35 cellular contexts compared by ENCODE assay signal in the genomic region with DNA sequence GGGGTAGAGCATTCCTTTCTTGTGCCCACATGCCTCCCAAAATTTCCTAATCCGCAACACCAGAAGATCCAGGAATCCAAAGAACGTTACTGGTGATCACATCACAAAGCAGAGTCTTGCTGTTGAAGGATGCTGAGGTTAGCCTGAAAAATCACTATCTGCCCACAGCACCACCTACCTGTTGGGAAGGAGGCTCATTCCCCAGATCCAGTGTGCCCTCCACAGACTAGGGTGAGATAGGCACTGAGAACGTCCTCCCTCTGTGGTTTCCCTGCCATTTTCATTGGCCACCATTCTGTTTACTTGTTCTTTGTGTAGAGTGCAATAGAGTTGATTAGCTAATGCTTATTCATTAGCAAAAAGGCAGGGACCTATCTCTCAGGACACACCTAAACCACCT. TPM values are rescaled to one million over a fixed set of nuclear protein-coding genes. Genes with fewer than 3 reads are reported as not detected.
A peak's percentile ranks its signal among the peaks of the same experiment; 100 is the strongest.
DNase-seq lines count a peak whose midpoint lies in the region; ATAC-seq and TF ChIP-seq lines count a peak whose summit lies in the region.
"Had no signal": no experiment of that assay in that cellular context is flagged by ENCODE, and none has a peak within 500 bp of the region (broad histone marks: within the 10 kb centered on the region; RNA-seq: fewer than 3 reads in every experiment).

No MANE protein-coding gene starts in this region.

- peaks cover 2% of the 10 kb centered on the region for H3K9me3 Mint-ChIP-seq in MCF 10A (ENCODE audit: unreplicated experiment)
- H3K9me3 Mint-ChIP-seq: activated CD8-positive, alpha-beta T cell treated with anti-CD3 and anti-CD28 coated beads for 36 hours; activated naive CD4-positive, alpha-beta T cell treated with anti-CD3 and anti-CD28 coated beads, Interleukin-2, amount 50 U/mL, for 72 hours; activated T-helper 17 cell treated with anti-CD3 and anti-CD28 coated beads, Interleukin-2, amount 50 U/mL, for 72 hours had no signal

- no peaks in the 10 kb centered on the region for H3K4me1 Mint-ChIP-seq in MCF 10A (ENCODE audit: insufficient read depth, unreplicated experiment)
- H3K4me1 Mint-ChIP-seq: activated T-helper 17 cell treated with anti-CD3 and anti-CD28 coated beads, Interleukin-2, amount 50 U/mL, for 72 hours; CD4-positive, CD25-positive, alpha-beta regulatory T cell; T-helper 17 cell had no signal

- H3K36me3 ChIP-seq in breast epithelium (no peaks in the 10 kb centered on the region), vagina (no peaks in the 10 kb centered on the region), OCI-LY7 (ENCODE audit: insufficient read depth, low read length) (no peaks in the 10 kb centered on the region)
- H3K36me3 ChIP-seq: lower lobe of right lung, ovary had no signal

- CTCF ChIA-PET in MCF 10A (lab: Yijun Ruan, JAX) (interaction anchor here (0.6 to 0.8 kb wide), 2 partner anchors 80 to 498 kb away, joined by 3 to 4 read pairs; partner anchors contain the start of gene MYH13), OCI-LY7 (lab: Charles Lee; ENCODE audit: unreplicated experiment) (no interaction called here)

- ATAC-seq in left lobe of liver (peak; percentile 52), HG03342 (IDR thresholded peaks at IDR 0.05; ENCODE audit: unreplicated experiment) (no peak), GM21825 (IDR thresholded peaks at IDR 0.05; ENCODE audit: unreplicated experiment) (no peak)
- ATAC-seq: activated CD8-positive, alpha-beta T cell treated with anti-CD3 and anti-CD28 coated beads for 36 hours; activated naive CD4-positive, alpha-beta T cell treated with anti-CD3 and anti-CD28 coated beads, Interleukin-2, amount 50 U/mL, for 72 hours; activated T-helper 17 cell treated with anti-CD3 and anti-CD28 coated beads, Interleukin-2, amount 50 U/mL, for 72 hours; SK-N-SH treated with all-trans-retinoic acid at 6 μM for 48 hours; T-helper 17 cell had no signal

- H3K36me3 Mint-ChIP-seq in MCF 10A (ENCODE audit: insufficient read depth, unreplicated experiment), result no peaks in the 10 kb centered on the region
- H3K36me3 Mint-ChIP-seq: CD4-positive, CD25-positive, alpha-beta regulatory T cell had no signal

- H3K4me1 ChIP-seq in breast epithelium (no peaks in the 10 kb centered on the region), vagina (peaks cover 5% of the 10 kb centered on the region), OCI-LY7 (ENCODE audit: insufficient read depth, low read length, poor library complexity, severe bottlenecking) (no peaks in the 10 kb centered on the region)
- H3K4me1 ChIP-seq: lower lobe of right lung had no signal

- no peaks in the 10 kb centered on the region for H3K9me2 ChIP-seq in OCI-LY7 (ENCODE audit: insufficient read depth, low read length)

- DNase-seq in breast epithelium (ENCODE audit: low spot score in 2 of 2) (no peak), MCF 10A (ENCODE audit: unreplicated experiment) (no peak), left lobe of liver (ENCODE audit: low spot score) (no peak), vagina (ENCODE audit: extremely low spot score in 2 of 2) (no peak), OCI-LY7 (ENCODE audit: low spot score) (no peak)
- DNase-seq: activated CD4-positive, alpha-beta T cell treated with anti-CD3 and anti-CD28 coated beads for 1 hour; activated CD8-positive, alpha-beta T cell treated with anti-CD3 and anti-CD28 coated beads for 36 hours; CD4-positive, CD25-positive, alpha-beta regulatory T cell; central memory CD4-positive, alpha-beta T cell; GOT3; KBM-7; kidney; lower lobe of right lung; mucosa of descending colon; NCI-H1436; NCI-H2107; NCI-H446; NCI-H774; nephron progenitor cell; ovary; retina; stimulated activated CD4-positive, alpha-beta T cell treated with anti-CD3 and anti-CD28 coated beads, Interleukin-2, amount 100 ng/mL, for 24 hours; T-helper 17 cell had no signal

- no peaks in the 10 kb centered on the region for H4K20me1 ChIP-seq in OCI-LY7 (ENCODE audit: insufficient read depth, low read length)

- no peak overlapping the region for H3K27ac Mint-ChIP-seq in MCF 10A (ENCODE audit: low read depth, unreplicated experiment)
- H3K27ac Mint-ChIP-seq: activated CD8-positive, alpha-beta T cell treated with anti-CD3 and anti-CD28 coated beads for 36 hours; activated naive CD4-positive, alpha-beta T cell treated with anti-CD3 and anti-CD28 coated beads, Interleukin-2, amount 50 U/mL, for 72 hours; activated T-helper 17 cell treated with anti-CD3 and anti-CD28 coated beads, Interleukin-2, amount 50 U/mL, for 72 hours; CD4-positive, CD25-positive, alpha-beta regulatory T cell; nephron progenitor cell; T-helper 17 cell had no signal

- H3K9me3 ChIP-seq in breast epithelium (no peaks in the 10 kb centered on the region), vagina (no peaks in the 10 kb centered on the region), OCI-LY7 (ENCODE audit: low read length) (no peaks in the 10 kb centered on the region)
- H3K9me3 ChIP-seq: lower lobe of right lung, mucosa of descending colon, ovary had no signal

- no peaks in the 10 kb centered on the region for H3K27me3 Mint-ChIP-seq in MCF 10A (ENCODE audit: insufficient read depth, unreplicated experiment)

- no peak overlapping the region for H2AFZ ChIP-seq in OCI-LY7 (ENCODE audit: low read length)

- intact Hi-C loops in breast epithelium (cut with DNase I; ENCODE audit: low total_unique reads), result no loop called here
- intact Hi-C loops in MCF 10A (cut with micrococcal nuclease), result no loop called here
- intact Hi-C loops in vagina (cut with DNase I), result no loop called here
- intact Hi-C loops in OCI-LY7 (cut with micrococcal nuclease; ENCODE audit: unreplicated experiment), result no loop called here

- TF ChIP-seq POLR2A in breast epithelium (IDR thresholded peaks at IDR 0.05) (no peak), vagina (IDR thresholded peaks at IDR 0.05) (no peak)

- POLR2A ChIA-PET in MCF 10A (lab: Yijun Ruan, JAX), result no interaction called here
- POLR2A ChIA-PET in OCI-LY7 (lab: Charles Lee), result interaction anchor here (0.5 kb wide), 1 partner anchor 8 kb away, joined by 3 read pairs; no protein-coding TSS in a partner anchor

- H3K27ac ChIP-seq in breast epithelium (peak overlapping the region; percentile 17 to 58), cingulate gyrus (ENCODE audit: low read depth, low read length) (peak overlapping the region; percentile 51), vagina (peak overlapping the region; percentile 31), OCI-LY7 (ENCODE audit: low read depth, low read length, poor library complexity, severe bottlenecking) (no peak overlapping the region)
- H3K27ac ChIP-seq: 22Rv1, lower lobe of right lung, ovary had no signal

- H3K4me3 Mint-ChIP-seq in MCF 10A (ENCODE audit: unreplicated experiment), result no peak overlapping the region
- H3K4me3 Mint-ChIP-seq: activated CD8-positive, alpha-beta T cell treated with anti-CD3 and anti-CD28 coated beads for 36 hours; activated T-helper 17 cell treated with anti-CD3 and anti-CD28 coated beads, Interleukin-2, amount 50 U/mL, for 72 hours; CD4-positive, CD25-positive, alpha-beta regulatory T cell; nephron progenitor cell; T-helper 17 cell had no signal

- TF ChIP-seq CTCF in breast epithelium (IDR thresholded peaks at IDR 0.05) (no peak), MCF 10A (IDR thresholded peaks at IDR 0.05; ENCODE audit: unreplicated experiment) (no peak), vagina (IDR thresholded peaks at IDR 0.05) (no peak), OCI-LY7 (conservative IDR thresholded peaks at IDR 0.05; ENCODE audit: low read length) (no peak)

- H3K27me3 ChIP-seq in breast epithelium, result no peaks in the 10 kb centered on the region
- H3K27me3 ChIP-seq in vagina, result no peaks in the 10 kb centered on the region
- H3K27me3 ChIP-seq: ovary had no signal

- no peak overlapping the region for H3K4me2 ChIP-seq in OCI-LY7 (ENCODE audit: low read length)

- no peak overlapping the region for H3K4me3 ChIP-seq in breast epithelium
- no peak overlapping the region for H3K4me3 ChIP-seq in vagina
- no peak overlapping the region for H3K4me3 ChIP-seq in OCI-LY7 (ENCODE audit: low read depth, low read length, poor library complexity, severe bottlenecking)
- H3K4me3 ChIP-seq: lower lobe of right lung, mucosa of descending colon, ovary had no signal

- H3K79me2 ChIP-seq in OCI-LY7 (ENCODE audit: insufficient read depth, low read depth, low read length), result no peaks in the 10 kb centered on the region

- no TSS peak for BruUV-seq in MCF 10A (replicated peaks; lab: Mats Ljungman, UMichigan)
- no TSS peak for BruUV-seq in OCI-LY7 (replicated peaks; lab: Mats Ljungman, UMichigan)

RNA-seq across cellular contexts. Expression of gene RCVRN, which starts 30.3 kb away (rescaled TPM):
- total RNA-seq in breast epithelium (under 1 TPM; 0.15 to 0.66 (median 0.32) TPM), MCF 10A (2022) (not detected in 2 replicates), left lobe of liver (not detected), vagina (0.49 TPM), OCI-LY7 (2022) (not detected in 2 replicates)
- not detected in 2 replicates for total RNA-seq in OCI-LY7 (2014; rRNA removed; shearing (Covaris generic))
- total RNA-seq: activated CD8-positive, alpha-beta T cell treated with anti-CD3 and anti-CD28 coated beads for 36 hours; activated naive CD4-positive, alpha-beta T cell treated with anti-CD3 and anti-CD28 coated beads, Interleukin-2, amount 50 U/mL, for 72 hours; activated T-helper 17 cell treated with anti-CD3 and anti-CD28 coated beads, Interleukin-2, amount 50 U/mL, for 72 hours; astrocyte; CD4-positive, CD25-positive, alpha-beta regulatory T cell; dermis microvascular lymphatic vessel endothelial cell; glomerular endothelial cell; HT1080; kidney; lower lobe of right lung; T-helper 17 cell; ureter had no signal

RNA-seq across cellular contexts. Expression of gene GLP2R, which starts 49.0 kb away (rescaled TPM):
- 1 to 10 TPM; 2.0 to 4.2 (median 3.7) TPM for total RNA-seq in breast epithelium
- 0.09 TPM in 1 of 2 replicates, not detected in the other for total RNA-seq in MCF 10A (2022)
- 0.68 TPM for total RNA-seq in left lobe of liver
- 2.9 TPM for total RNA-seq in vagina
- total RNA-seq in OCI-LY7 (2014; rRNA removed; shearing (Covaris generic)), result not detected in 2 replicates
- not detected in 2 replicates for total RNA-seq in OCI-LY7 (2022)
- total RNA-seq: activated CD8-positive, alpha-beta T cell treated with anti-CD3 and anti-CD28 coated beads for 36 hours; activated naive CD4-positive, alpha-beta T cell treated with anti-CD3 and anti-CD28 coated beads, Interleukin-2, amount 50 U/mL, for 72 hours; activated T-helper 17 cell treated with anti-CD3 and anti-CD28 coated beads, Interleukin-2, amount 50 U/mL, for 72 hours; CD4-positive, CD25-positive, alpha-beta regulatory T cell; dermis microvascular lymphatic vessel endothelial cell; glomerular endothelial cell; kidney; T-helper 17 cell had no signal

RNA-seq across cellular contexts. Expression of gene GSG1L2, which starts 52.8 kb away (rescaled TPM):
- not detected for total RNA-seq in breast epithelium
- not detected in 2 replicates for total RNA-seq in MCF 10A (2022)
- total RNA-seq in left lobe of liver, result not detected
- total RNA-seq in vagina, result not detected
- total RNA-seq in OCI-LY7 (2014; rRNA removed; shearing (Covaris generic)), result not detected in 2 replicates
- not detected in 2 replicates for total RNA-seq in OCI-LY7 (2022)
- total RNA-seq: activated CD8-positive, alpha-beta T cell treated with anti-CD3 and anti-CD28 coated beads for 36 hours; activated naive CD4-positive, alpha-beta T cell treated with anti-CD3 and anti-CD28 coated beads, Interleukin-2, amount 50 U/mL, for 72 hours; activated T-helper 17 cell treated with anti-CD3 and anti-CD28 coated beads, Interleukin-2, amount 50 U/mL, for 72 hours; astrocyte; CD4-positive, CD25-positive, alpha-beta regulatory T cell; dermis microvascular lymphatic vessel endothelial cell; glomerular endothelial cell; HT1080; kidney; lower lobe of right lung; mucosa of descending colon; ovary; T-helper 17 cell; ureter had no signal
